In the genomic region with DNA sequence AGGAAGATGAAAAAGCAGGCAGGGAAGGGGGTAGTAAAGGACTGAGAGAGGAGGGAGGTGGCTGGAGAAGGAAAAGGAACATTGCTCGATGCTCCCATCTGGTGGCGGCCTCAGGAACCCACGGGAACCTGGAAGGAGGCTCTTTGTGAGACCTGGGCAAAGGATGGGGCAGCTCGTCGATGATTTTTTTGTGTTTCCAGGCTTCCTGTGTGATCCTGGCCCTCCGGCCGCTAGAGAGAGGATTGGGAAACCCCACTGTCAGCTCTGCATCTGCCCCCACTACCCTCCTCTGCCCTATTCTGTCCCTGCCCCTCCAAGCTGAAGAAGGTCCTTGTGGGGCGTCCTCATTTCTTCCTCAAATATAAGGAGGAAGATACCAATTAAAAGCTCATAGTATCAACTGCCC, we compare ENCODE assay signal across 2 cellular contexts.
TF ChIP-seq lines count a peak whose summit lies in the region.

No MANE protein-coding gene starts in this region.

TF ChIP-seq in HCT116, 20 proteins besides CTCF, POLR2A, EP300 and RAD21:
- TF ChIP-seq YY1 (IDR thresholded peaks at IDR 0.05; ENCODE audit: extremely low read depth, insufficient replicate concordance, low read depth, low read length), result peak; percentile 46
- TF ChIP-seq CEBPB (IDR thresholded peaks at IDR 0.05; ENCODE audit: low read depth), result no peak

TF ChIP-seq in H1, 55 proteins besides CTCF, POLR2A, EP300 and RAD21:
- TF ChIP-seq CBX8 (IDR thresholded peaks at IDR 0.05; ENCODE audit: borderline replicate concordance, low read depth, low read length) (no peak), SP2 (IDR thresholded peaks at IDR 0.05; ENCODE audit: low read length) (no peak), CREB1 (IDR thresholded peaks at IDR 0.05) (no peak), GABPA (IDR thresholded peaks at IDR 0.05; ENCODE audit: borderline replicate concordance, insufficient read depth, low read length) (no peak)
